8 cellular contexts compared by ENCODE assay signal in the genomic region with DNA sequence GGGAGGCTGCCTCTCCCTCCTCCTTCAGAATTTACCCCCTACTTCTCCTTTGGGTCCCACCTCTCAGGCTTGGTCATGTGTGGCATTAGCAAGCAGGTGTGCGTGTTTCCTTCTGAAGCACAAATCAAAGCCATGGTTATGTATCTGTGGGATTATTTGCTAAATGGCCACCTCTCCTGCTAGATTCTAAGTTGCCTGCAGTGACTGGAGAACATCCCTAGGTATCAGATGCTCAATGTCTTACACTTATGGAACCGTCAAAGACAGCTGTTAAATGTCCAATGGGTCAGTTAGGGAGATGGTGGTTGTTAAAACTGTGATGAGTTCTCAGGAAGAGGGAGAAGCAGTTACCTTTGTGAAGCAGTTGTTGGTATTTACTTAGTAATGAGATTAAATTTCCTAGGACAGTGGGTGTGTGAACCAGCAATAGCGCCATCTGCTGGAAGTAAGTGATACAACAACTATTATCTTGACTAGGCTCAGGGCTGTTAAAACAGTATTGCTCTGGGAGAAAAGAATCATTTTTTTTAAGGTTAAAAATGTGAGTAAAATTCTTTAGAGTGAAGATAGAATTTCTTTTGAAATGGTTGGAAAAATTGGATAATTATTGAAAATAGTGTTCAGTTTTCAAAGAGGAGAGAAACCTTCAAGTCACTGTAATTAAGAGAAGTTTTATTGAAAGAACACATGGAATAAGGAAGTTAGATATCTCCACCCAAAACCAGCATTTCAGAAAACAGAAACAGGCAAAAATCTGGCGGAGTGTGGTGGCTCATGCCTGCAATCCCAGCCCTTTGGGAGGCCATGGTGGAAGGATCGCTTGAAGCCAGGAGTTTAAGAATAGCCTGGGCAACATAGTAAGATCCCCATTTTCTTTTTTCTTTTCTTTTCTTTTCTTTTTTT.
A peak's percentile ranks its signal among the peaks of the same experiment; 100 is the strongest.
DNase-seq lines count a peak whose midpoint lies in the region; ATAC-seq, FAIRE-seq and TF ChIP-seq lines count a peak whose summit lies in the region.

No MANE protein-coding gene starts in this region.

- 35 to 46% methylated on average over 5 of the region's 5 CpGs for WGBS in GM23248 (ENCODE audit: low coverage in 1 of 2, low lambda C conversion rate in 2 of 2, missing lambda C conversion rate in 2 of 2), 2 experiments
- WGBS in transverse colon (ENCODE audit: low coverage in 1 of 2), 2 donors: 37 to 45% methylated on average over 4 to 5 of the region's 5 CpGs

- H3K36me3 Mint-ChIP-seq in activated naive CD4-positive, alpha-beta T cell treated with anti-CD3 and anti-CD28 coated beads, Interleukin-2, amount 50 U/mL, for 72 hours: no peaks in the 10 kb centered on the region

- H3K36me3 ChIP-seq in GM23248 (ENCODE audit: low read depth): no peaks in the 10 kb centered on the region
- H3K36me3 ChIP-seq in transverse colon: no peaks in the 10 kb centered on the region

- FAIRE-seq in RCC 7860 (lab: Jason Lieb, UNC): peak; percentile 85

- intact Hi-C loops in left colon (cut with DNase I, micrococcal nuclease) (loop anchor here (5.0 to 10.0 kb wide), 2 partner anchors 298 to 300 kb away; no protein-coding TSS in a partner anchor), transverse colon (cut with DNase I; ENCODE audit: low total_unique reads) (loop anchor here (5.0 to 10.0 kb wide), 4 partner anchors 50 to 310 kb away; no protein-coding TSS in a partner anchor)

- no peak overlapping the region for H3K27ac ChIP-seq in GM23248
- peak overlapping the region in 3 of 4 donors; percentile 23 to 40 (median 33) for H3K27ac ChIP-seq in transverse colon

- no peak for TF ChIP-seq POLR2A in transverse colon (IDR thresholded peaks at IDR 0.05)

- no peaks in the 10 kb centered on the region for H4K20me1 ChIP-seq in GM23248 (ENCODE audit: insufficient read depth)

- H3K9me3 ChIP-seq in GM23248 (ENCODE audit: low read depth) (no peaks in the 10 kb centered on the region), transverse colon (no peaks in the 10 kb centered on the region)

- H3K9ac ChIP-seq in GM23248: no peak overlapping the region

- peak overlapping the region; percentile 53 for H2AFZ ChIP-seq in GM23248

- H3K9me2 ChIP-seq in GM23248 (ENCODE audit: insufficient read depth): no peaks in the 10 kb centered on the region

- no peaks in the 10 kb centered on the region for H3K27me3 ChIP-seq in GM23248 (replicated peaks; ENCODE audit: insufficient read depth)
- no peaks in the 10 kb centered on the region for H3K27me3 ChIP-seq in transverse colon

- DNase-seq in activated naive CD4-positive, alpha-beta T cell treated with anti-CD3 and anti-CD28 coated beads, Interleukin-2, amount 50 U/mL, for 72 hours (ENCODE audit: low spot score in 2 of 2): peak in 1 of 2 donors; percentile 13
- no peak for DNase-seq in activated naive CD4-positive, alpha-beta T cell (lab: John Stamatoyannopoulos, UW)
- DNase-seq in GM23248 (peak; percentile 74), RCC 7860 (ENCODE audit: low spot score) (peak; percentile 57), choroid plexus epithelial cell (ENCODE audit: low read depth) (peak; percentile 85), left colon (no peak), transverse colon (no peak)

- no peak overlapping the region for H3K27ac Mint-ChIP-seq in activated naive CD4-positive, alpha-beta T cell treated with anti-CD3 and anti-CD28 coated beads, Interleukin-2, amount 50 U/mL, for 72 hours

- H3K4me1 ChIP-seq in GM23248 (ENCODE audit: insufficient read depth) (peaks cover 20% of the 10 kb centered on the region), transverse colon (peaks cover 13 to 53% (median 31%) of the 10 kb centered on the region in 4 donors)

- peak; percentile 82 for TF ChIP-seq CTCF in LNCAP (IDR thresholded peaks at IDR 0.05)
- TF ChIP-seq CTCF in choroid plexus epithelial cell (conservative IDR thresholded peaks at IDR 0.05; ENCODE audit: low read depth, low read length): peak; percentile 73
- TF ChIP-seq CTCF in transverse colon (IDR thresholded peaks at IDR 0.05): peak; percentile 82 to 97 (median 88)

- no peak for TF ChIP-seq EP300 in transverse colon (IDR thresholded peaks at IDR 0.05; ENCODE audit: low read depth)

- H3K4me3 ChIP-seq in GM23248: no peak overlapping the region
- H3K4me3 ChIP-seq in choroid plexus epithelial cell (ENCODE audit: low read depth, low read length): no peak overlapping the region
- no peak overlapping the region for H3K4me3 ChIP-seq in transverse colon

- no peaks in the 10 kb centered on the region for H3K79me2 ChIP-seq in GM23248 (ENCODE audit: insufficient read depth)

- H3K9me3 Mint-ChIP-seq in activated naive CD4-positive, alpha-beta T cell treated with anti-CD3 and anti-CD28 coated beads, Interleukin-2, amount 50 U/mL, for 72 hours: no peaks in the 10 kb centered on the region

- peak; percentile 57 to 70 for ATAC-seq in activated naive CD4-positive, alpha-beta T cell treated with anti-CD3 and anti-CD28 coated beads, Interleukin-2, amount 50 U/mL, for 72 hours
- ATAC-seq in left colon: peak; percentile 54

- 0 out of 2 replicates have a peak, but pooled peaks cover 6% of the 10 kb centered on the region for H3F3A ChIP-seq in GM23248 (ENCODE audit: insufficient read depth)

- in situ Hi-C loops in GM23248 (cut with MboI): loop anchor here (5.0 kb wide), 1 partner anchor 310 kb away; no protein-coding TSS in a partner anchor
- in situ Hi-C loops in transverse colon (cut with MboI; ENCODE audit: low pct_ligation_motif_present in 1 of 4, low pct_unique_long_range_greater_than_20kb in 1 of 4, low sequenced_read_pairs in 3 of 4): loop anchor here (5.0 to 25.0 kb wide), 5 partner anchors 300 to 780 kb away; no protein-coding TSS in a partner anchor

- H3K4me2 ChIP-seq in GM23248 (ENCODE audit: unreplicated experiment): peak overlapping the region; percentile 10

Comparison
In these comparisons a context has a peak if more than half of its experiments do, and no peak if none do; other contexts are left out.
1. DNase-seq: peak in GM23248 (single experiment), RCC 7860 (single experiment) and choroid plexus epithelial cell (single experiment); none in activated naive CD4-positive, alpha-beta T cell (0 of 4), left colon (0 of 2) and transverse colon (single experiment).
2. Peak in every context shown above with its lines, with median percentiles within 50 percentile points of each other: CTCF ChIP-seq.